Comparison of ENCODE assay signal across 17 cellular contexts in the genomic region with DNA sequence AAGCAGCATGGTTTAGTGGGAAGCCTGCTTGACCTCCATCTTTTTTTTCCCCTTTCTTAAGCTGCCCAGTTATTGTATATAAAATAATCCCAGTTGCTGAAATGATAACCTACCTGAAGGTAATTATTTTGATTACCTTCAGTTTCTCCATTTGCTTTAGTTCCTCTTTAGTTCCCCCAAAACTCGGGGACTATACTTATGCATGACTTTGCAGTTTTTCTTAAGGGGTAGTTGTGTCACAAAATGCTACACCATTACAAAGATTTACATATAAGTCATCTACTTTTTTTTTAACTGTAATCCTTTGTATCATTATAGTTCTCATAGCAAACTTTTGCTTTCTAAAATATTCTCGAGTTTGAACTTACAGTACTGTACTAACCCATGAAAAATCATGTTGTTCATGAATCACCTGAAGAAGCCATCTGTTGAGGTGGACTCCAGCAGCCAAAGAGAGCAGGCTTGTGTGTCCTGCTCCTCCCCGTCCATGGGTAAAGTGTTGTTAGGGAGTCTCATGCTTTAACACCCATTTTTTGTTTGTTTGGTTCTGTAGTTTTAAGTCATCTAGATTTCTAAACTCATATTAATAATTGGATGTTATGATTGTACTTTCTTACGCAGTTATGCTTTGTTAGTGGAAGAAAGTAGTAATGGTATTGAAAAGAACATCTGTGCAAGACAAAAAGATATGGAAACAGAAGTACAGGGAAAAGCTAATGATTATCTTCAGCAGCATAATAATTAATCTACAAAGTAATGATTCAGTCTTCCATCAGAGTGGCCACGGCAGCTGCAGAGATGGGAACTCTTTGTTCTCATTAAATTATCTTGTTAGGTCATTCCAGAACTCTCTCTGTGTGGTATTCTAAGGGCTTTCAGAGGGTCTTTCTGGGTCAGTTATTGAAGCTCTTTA.
"Had no signal": no experiment of that assay in that cellular context is flagged by ENCODE, and none has a peak within 500 bp of the region (broad histone marks: within the 10 kb centered on the region; RNA-seq: fewer than 3 reads in every experiment).

No MANE protein-coding gene starts in this region.

- H3K4me3 ChIP-seq: body of pancreas, hepatocyte, upper lobe of left lung had no signal

- H3K9me3 ChIP-seq: body of pancreas, upper lobe of left lung had no signal

- H3K27me3 ChIP-seq: body of pancreas, hepatocyte, upper lobe of left lung had no signal

- DNase-seq: activated CD4-positive, alpha-beta memory T cell treated with anti-CD3 and anti-CD28 coated beads, Interleukin-2, amount 10 ng/mL, durations not matched to agents 7 days and 5 days; activated CD4-positive, alpha-beta T cell treated with anti-CD3 and anti-CD28 coated beads, Interleukin-2, amount 10 ng/mL, durations not matched to agents 24 days and 14 days; activated gamma-delta T cell treated with Interleukin-2 at 50 U/mL for 16 hours; activated T-cell treated with anti-CD3 and anti-CD28 coated beads, Interleukin-2, amount 50 U/mL, for 1 hour; anterior cingulate cortex; body of pancreas; erythroblast; foreskin fibroblast; immature natural killer cell; left cardiac atrium; occipital lobe; stimulated activated CD4-positive, alpha-beta T cell treated with anti-CD3 and anti-CD28 coated beads, Interleukin-4, amount 100 ng/mL, for 24 hours; stimulated activated naive CD4-positive, alpha-beta T cell treated with Interleukin-2 at 50 U/mL for 16 hours; T-helper 2 cell; upper lobe of left lung had no signal

- ATAC-seq: activated CD4-positive, CD25-positive, alpha-beta regulatory T cell treated with anti-CD3 and anti-CD28 coated beads, Interleukin-2, amount 50 U/mL, for 24 hours; body of pancreas; left cardiac atrium had no signal

- H3K4me1 ChIP-seq: body of pancreas, upper lobe of left lung had no signal

- H3K27ac ChIP-seq: body of pancreas, hepatocyte, upper lobe of left lung had no signal
